In genomic region chr9:100281069-100281468, GRCh38 we compare ENCODE assay signal across 8 cellular contexts.
"Had no signal": no experiment of that assay in that cellular context is flagged by ENCODE, and none has a peak within 500 bp of the region (broad histone marks: within the 10 kb centered on the region; RNA-seq: fewer than 3 reads in every experiment).

No MANE protein-coding gene starts in this region.

- H3K9me3 ChIP-seq: HAP-1 had no signal

- H3K9ac ChIP-seq: GM23248 had no signal

- H2AFZ ChIP-seq: GM23248 had no signal

- DNase-seq: GM23248, GOT3, H7, HFFc6 had no signal

- FAIRE-seq: HepG2 had no signal

- H3K27ac ChIP-seq: GM23248, HL-60 had no signal

- ATAC-seq: HCT116, HepG2 had no signal

- H3K4me3 ChIP-seq: GM23248, HAP-1 had no signal
